11 cellular contexts compared by ENCODE assay signal in genomic region chr2:46812381-46813024, GRCh38.
DNase-seq lines count a peak whose midpoint lies in the region; ATAC-seq, FAIRE-seq and TF ChIP-seq lines count a peak whose summit lies in the region.
"Had no signal": no experiment of that assay in that cellular context is flagged by ENCODE, and none has a peak within 500 bp of the region (broad histone marks: within the 10 kb centered on the region; RNA-seq: fewer than 3 reads in every experiment).

No MANE protein-coding gene starts in this region.

- no peaks in the 10 kb centered on the region for H3K9me2 ChIP-seq in GM23248 (ENCODE audit: insufficient read depth)

- no peaks in the 10 kb centered on the region for H3K9me3 ChIP-seq in GM23248 (ENCODE audit: low read depth)
- H3K9me3 ChIP-seq in K562 (replicated peaks; ENCODE audit: control insufficient read depth, insufficient read depth, low read depth, low read length): no peaks in the 10 kb centered on the region
- H3K9me3 ChIP-seq in smooth muscle cell (replicated peaks; ENCODE audit: low read depth): no peaks in the 10 kb centered on the region
- H3K9me3 ChIP-seq in CD8-positive, alpha-beta T cell (ENCODE audit: low read length): no peaks in the 10 kb centered on the region

- H3K36me3 ChIP-seq in GM23248 (ENCODE audit: low read depth) (no peaks in the 10 kb centered on the region), K562 (ENCODE audit: control insufficient read depth, insufficient read depth, low read length) (no peaks in the 10 kb centered on the region), smooth muscle cell (ENCODE audit: low read depth) (no peaks in the 10 kb centered on the region)
- H3K36me3 ChIP-seq in CD8-positive, alpha-beta T cell (ENCODE audit: insufficient read depth, low read length): no peaks in the 10 kb centered on the region

- 2 to 3% methylated on average over 10 of the region's 10 CpGs for WGBS in GM23248 (ENCODE audit: low coverage in 1 of 2, low lambda C conversion rate in 2 of 2, missing lambda C conversion rate in 2 of 2), 2 experiments
- WGBS in K562 (ENCODE audit: insufficient coverage, low coverage, missing lambda C conversion rate): 12% methylated on average over 10 of the region's 10 CpGs
- WGBS in smooth muscle cell (ENCODE audit: low lambda C conversion rate): 67% methylated on average over 10 of the region's 10 CpGs

- peak; percentile 92 for DNase-seq in GM23248
- DNase-seq in K562 (ENCODE audit: extremely low read depth in 1 of 4, low spot score in 3 of 4): no peak
- peak; percentile 14 for DNase-seq in iPS-NIHi7 (ENCODE audit: extremely low spot score)
- DNase-seq in smooth muscle cell (lab: John Stamatoyannopoulos, UW; ENCODE audit: unreplicated experiment): no peak
- no peak for DNase-seq in NCI-H2171 treated with DMSO at 0.1 percent for 48 hours (lab: John Stamatoyannopoulos, UW)
- DNase-seq in CD8-positive, alpha-beta T cell: no peak
- no peak for DNase-seq in activated naive CD8-positive, alpha-beta T cell treated with anti-CD3 and anti-CD28 coated beads, Interleukin-2, amount 50 U/mL, for 24 hours
- DNase-seq: activated CD8-positive, alpha-beta memory T cell treated with anti-CD3 and anti-CD28 coated beads, Interleukin-2, amount 10 ng/mL, durations not matched to agents 7 days and 5 days; NCI-H2171; stimulated activated CD4-positive, alpha-beta T cell treated with anti-CD3 and anti-CD28 coated beads, Interleukin-15, amount 100 ng/mL, for 24 hours had no signal

- no peaks in the 10 kb centered on the region for H3K4me1 Mint-ChIP-seq in CD8-positive, alpha-beta T cell (ENCODE audit: low read depth)
- no peaks in the 10 kb centered on the region for H3K4me1 Mint-ChIP-seq in activated naive CD8-positive, alpha-beta T cell treated with anti-CD3 and anti-CD28 coated beads, Interleukin-2, amount 50 U/mL, for 24 hours
- H3K4me1 Mint-ChIP-seq: activated CD8-positive, alpha-beta memory T cell treated with anti-CD3 and anti-CD28 coated beads, Interleukin-2, amount 10 ng/mL, durations not matched to agents 7 days and 5 days had no signal

- H2AFZ ChIP-seq in GM23248 (0 out of 2 replicates have a peak overlapping the region, but pooled peaks have one; percentile 5), K562 (ENCODE audit: low read depth, low read length) (no peak overlapping the region), smooth muscle cell (ENCODE audit: low read depth) (no peak overlapping the region)

- H3K9ac ChIP-seq in GM23248: peak overlapping the region; percentile 68
- H3K9ac ChIP-seq in K562 (ENCODE audit: insufficient read depth in 1 of 2, low read depth in 2 of 2, low read length in 2 of 2): no peak overlapping the region
- no peak overlapping the region for H3K9ac ChIP-seq in smooth muscle cell (ENCODE audit: low read depth)

- H3K9me1 ChIP-seq in K562 (ENCODE audit: control insufficient read depth, insufficient read depth, low read length): no peaks in the 10 kb centered on the region

- H3K27ac Mint-ChIP-seq in CD8-positive, alpha-beta T cell: no peak overlapping the region
- no peak overlapping the region for H3K27ac Mint-ChIP-seq in activated naive CD8-positive, alpha-beta T cell treated with anti-CD3 and anti-CD28 coated beads, Interleukin-2, amount 50 U/mL, for 24 hours
- H3K27ac Mint-ChIP-seq: activated CD8-positive, alpha-beta memory T cell treated with anti-CD3 and anti-CD28 coated beads, Interleukin-2, amount 10 ng/mL, durations not matched to agents 7 days and 5 days had no signal

- BruUV-seq in K562 (replicated peaks; lab: Mats Ljungman, UMichigan): no TSS peak

- H3K4me3 ChIP-seq in GM23248 (no peak overlapping the region), K562 (no peak overlapping the region), smooth muscle cell (no peak overlapping the region)
- no peak overlapping the region for H3K4me3 ChIP-seq in CD8-positive, alpha-beta T cell (ENCODE audit: low read depth, low read length)

- intact Hi-C loops in K562 (cut with micrococcal nuclease): no loop called here
- intact Hi-C loops in CD8-positive, alpha-beta T cell (cut with DNase I, micrococcal nuclease): no loop called here

- TF ChIP-seq EP300 in K562 (IDR thresholded peaks at IDR 0.05; ENCODE audit: low read length): no peak

- CTCF ChIA-PET in K562 (lab: Yijun Ruan, JAX; ENCODE audit: low intra/inter-chr PET ratio): interaction anchor here (0.6 kb wide), 1 partner anchor 508 kb away, joined by 3 read pairs; no protein-coding TSS in a partner anchor
- CTCF ChIA-PET in CD8-positive, alpha-beta T cell (lab: Charles Lee): no interaction called here

- no peak overlapping the region for H3K4me3 Mint-ChIP-seq in CD8-positive, alpha-beta T cell
- no peak overlapping the region for H3K4me3 Mint-ChIP-seq in activated naive CD8-positive, alpha-beta T cell treated with anti-CD3 and anti-CD28 coated beads, Interleukin-2, amount 50 U/mL, for 24 hours
- H3K4me3 Mint-ChIP-seq: activated CD8-positive, alpha-beta memory T cell treated with anti-CD3 and anti-CD28 coated beads, Interleukin-2, amount 10 ng/mL, durations not matched to agents 7 days and 5 days had no signal

- H3K27me3 Mint-ChIP-seq in CD8-positive, alpha-beta T cell (ENCODE audit: low read depth): peaks cover 15% of the 10 kb centered on the region
- peaks cover 8% of the 10 kb centered on the region for H3K27me3 Mint-ChIP-seq in activated naive CD8-positive, alpha-beta T cell treated with anti-CD3 and anti-CD28 coated beads, Interleukin-2, amount 50 U/mL, for 24 hours

- H3K9me3 Mint-ChIP-seq in CD8-positive, alpha-beta T cell: peaks cover 11% of the 10 kb centered on the region
- peaks cover 8% of the 10 kb centered on the region for H3K9me3 Mint-ChIP-seq in activated naive CD8-positive, alpha-beta T cell treated with anti-CD3 and anti-CD28 coated beads, Interleukin-2, amount 50 U/mL, for 24 hours

- peaks cover 39% of the 10 kb centered on the region for H3K4me1 ChIP-seq in GM23248 (ENCODE audit: insufficient read depth)
- peaks cover 6 to 7% of the 10 kb centered on the region in 2 experiments; a peak in 3 of 5 replicates for H3K4me1 ChIP-seq in K562 (replicated peaks in 1 of 2; ENCODE audit: control insufficient read depth in 2 of 2, insufficient read depth in 2 of 2, low read length in 2 of 2)
- H3K4me1 ChIP-seq in smooth muscle cell (ENCODE audit: low read depth): peaks cover 4% of the 10 kb centered on the region
- no peaks in the 10 kb centered on the region for H3K4me1 ChIP-seq in CD8-positive, alpha-beta T cell (ENCODE audit: insufficient read depth, low read length)

- H4K20me1 ChIP-seq in GM23248 (ENCODE audit: insufficient read depth) (no peaks in the 10 kb centered on the region), K562 (replicated peaks; ENCODE audit: control insufficient read depth, insufficient read depth, low read length) (no peaks in the 10 kb centered on the region), smooth muscle cell (ENCODE audit: low read depth) (no peaks in the 10 kb centered on the region)

- no peak for TF ChIP-seq POLR2A in K562 (conservative IDR thresholded peaks at IDR 0.05)

- TF ChIP-seq CTCF in K562 (IDR thresholded peaks at IDR 0.05 in 2 of 3, conservative IDR thresholded peaks at IDR 0.05 in 1 of 3; ENCODE audit: insufficient read depth in 2 of 3, low read depth in 1 of 3, low read length in 3 of 3) (no peak), smooth muscle cell (IDR thresholded peaks at IDR 0.05; ENCODE audit: borderline replicate concordance, insufficient read depth, poor library complexity, severe bottlenecking) (no peak)
- no peak for TF ChIP-seq CTCF in CD8-positive, alpha-beta T cell (IDR thresholded peaks at IDR 0.05)

- H3K27ac ChIP-seq in GM23248 (peak overlapping the region; percentile 79), K562 (ENCODE audit: extremely low read depth, low read depth, low read length) (no peak overlapping the region), smooth muscle cell (ENCODE audit: low read depth) (no peak overlapping the region)
- H3K27ac ChIP-seq in CD8-positive, alpha-beta T cell (ENCODE audit: low read depth, low read length): no peak overlapping the region

- in situ Hi-C loops in GM23248 (cut with MboI) (no loop called here), K562 (cut with MboI) (no loop called here)

- H3K4me2 ChIP-seq in GM23248 (ENCODE audit: unreplicated experiment): peak overlapping the region; percentile 72
- H3K4me2 ChIP-seq in K562 (ENCODE audit: insufficient read depth, low read length): no peak overlapping the region
- H3K4me2 ChIP-seq in smooth muscle cell: peak overlapping the region; percentile 26

- H3F3A ChIP-seq in GM23248 (ENCODE audit: insufficient read depth) (peaks cover 52% of the 10 kb centered on the region), smooth muscle cell (ENCODE audit: low read depth) (no peaks in the 10 kb centered on the region)

- no peaks in the 10 kb centered on the region for H3K36me3 Mint-ChIP-seq in CD8-positive, alpha-beta T cell
- H3K36me3 Mint-ChIP-seq in activated naive CD8-positive, alpha-beta T cell treated with anti-CD3 and anti-CD28 coated beads, Interleukin-2, amount 50 U/mL, for 24 hours (ENCODE audit: low read depth): no peaks in the 10 kb centered on the region
- H3K36me3 Mint-ChIP-seq: activated CD8-positive, alpha-beta memory T cell treated with anti-CD3 and anti-CD28 coated beads, Interleukin-2, amount 10 ng/mL, durations not matched to agents 7 days and 5 days had no signal

- H3K79me2 ChIP-seq in GM23248 (ENCODE audit: insufficient read depth): no peaks in the 10 kb centered on the region
- no peaks in the 10 kb centered on the region for H3K79me2 ChIP-seq in K562 (ENCODE audit: control insufficient read depth, insufficient read depth, low read length)
- no peaks in the 10 kb centered on the region for H3K79me2 ChIP-seq in smooth muscle cell (ENCODE audit: low read depth)

- ATAC-seq in K562 (no peak), GM19023 (IDR thresholded peaks at IDR 0.05; ENCODE audit: unreplicated experiment) (no peak)
- ATAC-seq in CD8-positive, alpha-beta T cell: no peak
- ATAC-seq in activated naive CD8-positive, alpha-beta T cell treated with anti-CD3 and anti-CD28 coated beads, Interleukin-2, amount 50 U/mL, for 24 hours: no peak
- ATAC-seq: activated CD8-positive, alpha-beta memory T cell treated with anti-CD3 and anti-CD28 coated beads, Interleukin-2, amount 10 ng/mL, durations not matched to agents 7 days and 5 days had no signal

- FAIRE-seq in K562 (lab: Jason Lieb, UNC): no peak

- TF ChIP-seq RAD21 in K562 (CRISPR knock-in tag; conservative IDR thresholded peaks at IDR 0.05 in 1 of 2, IDR thresholded peaks at IDR 0.05 in 1 of 2): no peak

- H3K27me3 ChIP-seq in GM23248 (replicated peaks; ENCODE audit: insufficient read depth) (no peaks in the 10 kb centered on the region), K562 (ENCODE audit: control insufficient read depth in 2 of 2, insufficient read depth in 2 of 2, low read length in 2 of 2) (peaks cover 7 to 31% of the 10 kb centered on the region in 2 experiments; a peak in 4 of 5 replicates), smooth muscle cell (ENCODE audit: low read depth) (peaks cover 11% of the 10 kb centered on the region)
- no peaks in the 10 kb centered on the region for H3K27me3 ChIP-seq in CD8-positive, alpha-beta T cell (ENCODE audit: insufficient read depth, low read length)

- POLR2A ChIA-PET in K562 (lab: Yijun Ruan, JAX): interaction anchor here (0.6 to 0.7 kb wide), 2 partner anchors 58 to 60 kb away, joined by 3 to 4 read pairs; no protein-coding TSS in a partner anchor
- POLR2A ChIA-PET in CD8-positive, alpha-beta T cell (lab: Charles Lee): no interaction called here

TF ChIP-seq in K562, 482 proteins besides CTCF, POLR2A, EP300 and RAD21 (continues in another document):
- no peak for TF ChIP-seq ZNF57 (CRISPR knock-in tag; IDR thresholded peaks at IDR 0.05)

Comparison
In these comparisons a context has a peak if more than half of its experiments do, and no peak if none do; other contexts are left out.
1. DNase-seq: peak in GM23248 (single experiment) and iPS-NIHi7 (single experiment); none in K562 (0 of 4), smooth muscle cell (single experiment), NCI-H2171 treated with DMSO at 0.1 percent for 48 hours (single experiment), CD8-positive, alpha-beta T cell (0 of 7) and activated naive CD8-positive, alpha-beta T cell treated with anti-CD3 and anti-CD28 coated beads, Interleukin-2, amount 50 U/mL, for 24 hours (single experiment).